17 cellular contexts compared by ENCODE assay signal in genomic region chr1:88961081-88961480, GRCh38. TPM values are rescaled to one million over a fixed set of nuclear protein-coding genes. Genes with fewer than 3 reads are reported as not detected.
DNase-seq lines count a peak whose midpoint lies in the region; ATAC-seq, FAIRE-seq and TF ChIP-seq lines count a peak whose summit lies in the region.
"Had no signal": no experiment of that assay in that cellular context is flagged by ENCODE, and none has a peak within 500 bp of the region (broad histone marks: within the 10 kb centered on the region; RNA-seq: fewer than 3 reads in every experiment).

No MANE protein-coding gene starts in this region.

- CTCF ChIA-PET in HepG2 (lab: Yijun Ruan, JAX; ENCODE audit: low intra/inter-chr PET ratio, low total read pairs) = no interaction called here

- DNase-seq in HepG2 (ENCODE audit: low spot score) (no peak), right lobe of liver (no peak), epithelial cell of prostate (ENCODE audit: low read depth, low spot score) (no peak), SW 1271 (lab: John Stamatoyannopoulos, UW) (no peak)
- DNase-seq in activated T-helper 1 cell treated with anti-CD3 and anti-CD28 coated beads, Interleukin-12 subunit alpha, Interleukin-12 subunit beta, Interleukin-2, Interleukin-4 antibody, amounts not matched to agents 30 ng/mL and 10 ng/mL and 1 ng/mL, durations not matched to agents 14 hours and 24 hours and 36 hours (ENCODE audit: low spot score) = no peak
- DNase-seq in natural killer cell treated with Interleukin-12 subunit alpha and Interleukin-12 subunit beta and Interleukin-15 and Interleukin-18, amount 100 ng/mL, for 72 hours (ENCODE audit: low spot score) = no peak
- no peak for DNase-seq in central memory CD4-positive, alpha-beta T cell
- DNase-seq: BE2C; CD4-positive, alpha-beta memory T cell; DMS79; HCEC 1CT; HFFc6 had no signal

- POLR2A ChIA-PET in HepG2 (lab: Yijun Ruan, JAX) = no interaction called here

- no peak for TF ChIP-seq POLR2A in HepG2 (IDR thresholded peaks at IDR 0.05; ENCODE audit: insufficient read depth in 1 of 2, low read depth in 2 of 2, low read length in 2 of 2)
- no peak for TF ChIP-seq POLR2A in right lobe of liver (IDR thresholded peaks at IDR 0.05)

- WGBS in HepG2 (ENCODE audit: low lambda C conversion rate) = 0% methylated on average over 1 of the region's 1 CpG
- WGBS in right lobe of liver (ENCODE audit: insufficient coverage, low coverage, low lambda C conversion rate, missing lambda C conversion rate) = 0% methylated on average over 1 of the region's 1 CpG

- no TSS peak for BruUV-seq in HepG2 (replicated peaks; lab: Mats Ljungman, UMichigan)

- no peak overlapping the region for H3K4me2 ChIP-seq in HepG2 (ENCODE audit: low read depth, low read length)

- peaks cover 2 to 58% of the 10 kb centered on the region in 2 experiments; a peak in 4 of 5 replicates for H3K36me3 ChIP-seq in HepG2 (replicated peaks in 1 of 2; ENCODE audit: control insufficient read depth in 1 of 2, insufficient read depth in 2 of 2, low read length in 2 of 2)
- peaks cover 4 to 60% (median 16%) of the 10 kb centered on the region in 4 donors for H3K36me3 ChIP-seq in right lobe of liver

- peaks cover 54% of the 10 kb centered on the region for H3K36me3 Mint-ChIP-seq in activated T-helper 1 cell treated with anti-CD3 and anti-CD28 coated beads, Interleukin-12 subunit alpha, Interleukin-12 subunit beta, Interleukin-2, Interleukin-4 antibody, amounts not matched to agents 30 ng/mL and 10 ng/mL and 1 ng/mL, durations not matched to agents 14 hours and 24 hours and 36 hours (ENCODE audit: low read depth)
- peaks cover 42% of the 10 kb centered on the region for H3K36me3 Mint-ChIP-seq in natural killer cell treated with Interleukin-12 subunit alpha and Interleukin-12 subunit beta and Interleukin-15 and Interleukin-18, amount 100 ng/mL, for 72 hours

- no peaks in the 10 kb centered on the region for H3K79me2 ChIP-seq in HepG2 (ENCODE audit: insufficient read depth, low read length)

- no peak for TF ChIP-seq RAD21 in HepG2 (CRISPR knock-in tag; IDR thresholded peaks at IDR 0.05)

- H3K4me3 ChIP-seq in HepG2 (replicated peaks in 1 of 3; ENCODE audit: insufficient read depth in 1 of 3, low read depth in 2 of 3, low read length in 3 of 3) (no peak overlapping the region), right lobe of liver (no peak overlapping the region)
- H3K4me3 ChIP-seq: GM12878 had no signal

- ATAC-seq in HepG2 (no peak), right lobe of liver (no peak)
- no peak for ATAC-seq in natural killer cell treated with Interleukin-12 subunit alpha and Interleukin-12 subunit beta and Interleukin-15 and Interleukin-18, amount 100 ng/mL, for 72 hours
- ATAC-seq: GM12878 had no signal

- peak overlapping the region; percentile 52 for H3K27ac Mint-ChIP-seq in activated T-helper 1 cell treated with anti-CD3 and anti-CD28 coated beads, Interleukin-12 subunit alpha, Interleukin-12 subunit beta, Interleukin-2, Interleukin-4 antibody, amounts not matched to agents 30 ng/mL and 10 ng/mL and 1 ng/mL, durations not matched to agents 14 hours and 24 hours and 36 hours
- H3K27ac Mint-ChIP-seq in natural killer cell treated with Interleukin-12 subunit alpha and Interleukin-12 subunit beta and Interleukin-15 and Interleukin-18, amount 100 ng/mL, for 72 hours = no peak overlapping the region
- H3K27ac Mint-ChIP-seq: CD4-positive, alpha-beta memory T cell; HFFc6 had no signal

- H3K27me3 ChIP-seq in HepG2 (ENCODE audit: control insufficient read depth in 1 of 2, insufficient read depth in 2 of 2, low read length in 2 of 2) = no peaks in the 10 kb centered on the region
- no peaks in the 10 kb centered on the region for H3K27me3 ChIP-seq in right lobe of liver
- H3K27me3 ChIP-seq: BE2C had no signal

- peaks cover 22% of the 10 kb centered on the region for H3K4me1 Mint-ChIP-seq in activated T-helper 1 cell treated with anti-CD3 and anti-CD28 coated beads, Interleukin-12 subunit alpha, Interleukin-12 subunit beta, Interleukin-2, Interleukin-4 antibody, amounts not matched to agents 30 ng/mL and 10 ng/mL and 1 ng/mL, durations not matched to agents 14 hours and 24 hours and 36 hours (ENCODE audit: low read depth)
- H3K4me1 Mint-ChIP-seq in natural killer cell treated with Interleukin-12 subunit alpha and Interleukin-12 subunit beta and Interleukin-15 and Interleukin-18, amount 100 ng/mL, for 72 hours (ENCODE audit: low read depth in 2 of 2) = no peaks in the 10 kb centered on the region

- H3K9me3 Mint-ChIP-seq in activated T-helper 1 cell treated with anti-CD3 and anti-CD28 coated beads, Interleukin-12 subunit alpha, Interleukin-12 subunit beta, Interleukin-2, Interleukin-4 antibody, amounts not matched to agents 30 ng/mL and 10 ng/mL and 1 ng/mL, durations not matched to agents 14 hours and 24 hours and 36 hours = no peaks in the 10 kb centered on the region
- no peaks in the 10 kb centered on the region for H3K9me3 Mint-ChIP-seq in natural killer cell treated with Interleukin-12 subunit alpha and Interleukin-12 subunit beta and Interleukin-15 and Interleukin-18, amount 100 ng/mL, for 72 hours
- H3K9me3 Mint-ChIP-seq: CD4-positive, alpha-beta memory T cell; HFFc6 had no signal

- TF ChIP-seq EP300 in HepG2 (IDR thresholded peaks at IDR 0.05; ENCODE audit: low read depth in 2 of 2, low read length in 2 of 2) (no peak), HepG2 (CRISPR knock-in tag; IDR thresholded peaks at IDR 0.05; ENCODE audit: borderline replicate concordance) (no peak)

- H3K9ac ChIP-seq in HepG2 (ENCODE audit: insufficient read depth, low read depth, low read length) = no peak overlapping the region

- H3K27ac ChIP-seq in HepG2 (ENCODE audit: extremely low read length, insufficient read depth, low read length) = no peak overlapping the region
- H3K27ac ChIP-seq in right lobe of liver = no peak overlapping the region
- peak overlapping the region; percentile 47 for H3K27ac ChIP-seq in epithelial cell of prostate
- H3K27ac ChIP-seq: C4-2B had no signal

- in situ Hi-C loops in HepG2 (cut with HindIII; ENCODE audit: extremely low pct_ligation_motif_present, low pct_unique_long_range_greater_than_20kb) = no loop called here

- intact Hi-C loops in HepG2 (cut with micrococcal nuclease; ENCODE audit: unreplicated experiment) = no loop called here
- intact Hi-C loops in right lobe of liver (cut with DNase I) = no loop called here
- intact Hi-C loops in activated T-helper 1 cell treated with anti-CD3 and anti-CD28 coated beads, Interleukin-12 subunit alpha, Interleukin-12 subunit beta, Interleukin-2, Interleukin-4 antibody, amounts not matched to agents 30 ng/mL and 10 ng/mL and 1 ng/mL, durations not matched to agents 14 hours and 24 hours and 36 hours (cut with micrococcal nuclease) = no loop called here

- H3K9me3 ChIP-seq in HepG2 (ENCODE audit: low read length) (no peaks in the 10 kb centered on the region), right lobe of liver (no peaks in the 10 kb centered on the region)
- H3K9me3 ChIP-seq: BE2C had no signal

- TF ChIP-seq CTCF in HepG2 (CRISPR knock-in tag; IDR thresholded peaks at IDR 0.05) = no peak
- TF ChIP-seq CTCF in right lobe of liver (IDR thresholded peaks at IDR 0.05) = no peak

- no peak overlapping the region for H2AFZ ChIP-seq in HepG2 (ENCODE audit: low read length)

- H4K20me1 ChIP-seq in HepG2 (ENCODE audit: insufficient read depth, low read length) = no peaks in the 10 kb centered on the region

- no peak for FAIRE-seq in HepG2 (lab: Jason Lieb, UNC)
- FAIRE-seq: A204.1, GM12878, GM18507, HTR-8/SVneo had no signal

- H3K27me3 Mint-ChIP-seq in activated T-helper 1 cell treated with anti-CD3 and anti-CD28 coated beads, Interleukin-12 subunit alpha, Interleukin-12 subunit beta, Interleukin-2, Interleukin-4 antibody, amounts not matched to agents 30 ng/mL and 10 ng/mL and 1 ng/mL, durations not matched to agents 14 hours and 24 hours and 36 hours (ENCODE audit: insufficient read depth) = no peaks in the 10 kb centered on the region
- no peaks in the 10 kb centered on the region for H3K27me3 Mint-ChIP-seq in natural killer cell treated with Interleukin-12 subunit alpha and Interleukin-12 subunit beta and Interleukin-15 and Interleukin-18, amount 100 ng/mL, for 72 hours
- H3K27me3 Mint-ChIP-seq: CD4-positive, alpha-beta memory T cell had no signal

- H3K4me1 ChIP-seq in HepG2 (ENCODE audit: insufficient read depth, low read length) (no peaks in the 10 kb centered on the region), right lobe of liver (no peaks in the 10 kb centered on the region)
- H3K4me1 ChIP-seq: BE2C had no signal

- no peak overlapping the region for H3K4me3 Mint-ChIP-seq in activated T-helper 1 cell treated with anti-CD3 and anti-CD28 coated beads, Interleukin-12 subunit alpha, Interleukin-12 subunit beta, Interleukin-2, Interleukin-4 antibody, amounts not matched to agents 30 ng/mL and 10 ng/mL and 1 ng/mL, durations not matched to agents 14 hours and 24 hours and 36 hours
- H3K4me3 Mint-ChIP-seq in natural killer cell treated with Interleukin-12 subunit alpha and Interleukin-12 subunit beta and Interleukin-15 and Interleukin-18, amount 100 ng/mL, for 72 hours = no peak overlapping the region
- H3K4me3 Mint-ChIP-seq: CD4-positive, alpha-beta memory T cell; HFFc6 had no signal

RNA-seq across cellular contexts. Expression of gene KYAT3, which starts 31.3 kb away (rescaled TPM):
- total RNA-seq in HepG2 (2016; rRNA removed; fragmentation: Illumina TruSeq; extraction: Trizol) (31.8 and 49.5 TPM in 2 replicates), right lobe of liver (10 to 100 TPM in 3 of 6 experiments, 1 to 10 TPM in 3; 8.9 to 19.9 (median 9.8) TPM)
- total RNA-seq in HepG2 (2016; cell fraction: cytosol; rRNA removed; fragmentation: Illumina TruSeq; extraction: Trizol; ENCODE audit: low read depth) = 7.7 and 9.1 TPM in 2 replicates
- total RNA-seq in HepG2 (2016; cell fraction: insoluble cytoplasmic fraction; rRNA removed; fragmentation: Illumina TruSeq; extraction: Trizol) = 29.0 and 50.3 TPM in 2 replicates
- total RNA-seq in HepG2 (2016; cell fraction: membrane; rRNA removed; fragmentation: Illumina TruSeq; extraction: Trizol) = 10.1 and 12.6 TPM in 2 replicates
- 22.9 and 26.9 TPM in 2 replicates for total RNA-seq in HepG2 (2016; cell fraction: nucleus; rRNA removed; fragmentation: Illumina TruSeq; extraction: Trizol)
- polyA plus RNA-seq in HepG2 (2011; rRNA removed) = 12.2 and 17.7 TPM in 2 replicates
- 8.2 and 11.6 TPM in 2 replicates for polyA plus RNA-seq in HepG2 (2011; cell fraction: cytosol; rRNA removed)
- polyA plus RNA-seq in HepG2 (2011; cell fraction: nucleus; rRNA removed) = 13.6 and 17.0 TPM in 2 replicates
- polyA plus RNA-seq in HepG2 (2012) = 20.5 and 26.3 TPM in 2 replicates
- 4.2 and 4.6 TPM in 2 replicates for polyA plus RNA-seq in HepG2 (2016; cell fraction: cytosol; fragmentation: Illumina TruSeq; extraction: Trizol; ENCODE audit: low read depth)
- 35.7 and 36.7 TPM in 2 replicates for polyA plus RNA-seq in HepG2 (2016; cell fraction: insoluble cytoplasmic fraction; fragmentation: Illumina TruSeq; extraction: Trizol; ENCODE audit: low read depth)
- 6.5 and 6.6 TPM in 2 replicates for polyA plus RNA-seq in HepG2 (2016; cell fraction: membrane; fragmentation: Illumina TruSeq; extraction: Trizol; ENCODE audit: low read depth)
- 28.9 and 31.3 TPM in 2 replicates for polyA plus RNA-seq in HepG2 (2016; cell fraction: nucleus; fragmentation: Illumina TruSeq; extraction: Trizol; ENCODE audit: insufficient read depth, low read depth)
- polyA minus RNA-seq in HepG2 (2011; rRNA and poly(A)+ RNA removed; ENCODE audit: low replicate concordance) = 1.3 and 3.0 TPM in 2 replicates
- 9.8 and 13.1 TPM in 2 replicates for polyA minus RNA-seq in HepG2 (2011; cell fraction: cytosol; rRNA and poly(A)+ RNA removed)
- 22.7 and 25.5 TPM in 2 replicates for polyA minus RNA-seq in HepG2 (2011; cell fraction: nucleus; rRNA and poly(A)+ RNA removed)
- 28.5 and 32.5 TPM in 2 replicates for total RNA-seq in activated T-helper 1 cell treated with anti-CD3 and anti-CD28 coated beads, Interleukin-12 subunit alpha, Interleukin-12 subunit beta, Interleukin-2, Interleukin-4 antibody, amounts not matched to agents 30 ng/mL and 10 ng/mL and 1 ng/mL, durations not matched to agents 14 hours and 24 hours and 36 hours
- total RNA-seq in natural killer cell treated with Interleukin-12 subunit alpha and Interleukin-12 subunit beta and Interleukin-15 and Interleukin-18, amount 100 ng/mL, for 72 hours = 10 to 100 TPM; 28.0 to 32.6 TPM

RNA-seq across cellular contexts. Expression of gene RBMXL1, which starts 31.3 kb away (rescaled TPM):
- total RNA-seq in HepG2 (2016; rRNA removed; fragmentation: Illumina TruSeq; extraction: Trizol) (15.0 and 19.1 TPM in 2 replicates), right lobe of liver (10 to 100 TPM in 2 of 6 experiments, 1 to 10 TPM in 4; 6.9 to 13.8 (median 8.5) TPM)
- total RNA-seq in HepG2 (2016; cell fraction: cytosol; rRNA removed; fragmentation: Illumina TruSeq; extraction: Trizol; ENCODE audit: low read depth) = 1.3 TPM in 2 replicates
- total RNA-seq in HepG2 (2016; cell fraction: insoluble cytoplasmic fraction; rRNA removed; fragmentation: Illumina TruSeq; extraction: Trizol) = 13.4 and 18.0 TPM in 2 replicates
- total RNA-seq in HepG2 (2016; cell fraction: membrane; rRNA removed; fragmentation: Illumina TruSeq; extraction: Trizol) = 5.1 and 6.0 TPM in 2 replicates
- 14.1 and 14.6 TPM in 2 replicates for total RNA-seq in HepG2 (2016; cell fraction: nucleus; rRNA removed; fragmentation: Illumina TruSeq; extraction: Trizol)
- 2.2 and 3.0 TPM in 2 replicates for polyA plus RNA-seq in HepG2 (2011; rRNA removed)
- 1.6 and 2.0 TPM in 2 replicates for polyA plus RNA-seq in HepG2 (2011; cell fraction: cytosol; rRNA removed)
- 2.6 and 3.1 TPM in 2 replicates for polyA plus RNA-seq in HepG2 (2011; cell fraction: nucleus; rRNA removed)
- 3.9 and 4.1 TPM in 2 replicates for polyA plus RNA-seq in HepG2 (2012)
- polyA plus RNA-seq in HepG2 (2016; cell fraction: cytosol; fragmentation: Illumina TruSeq; extraction: Trizol; ENCODE audit: low read depth) = 0.86 and 1.0 TPM in 2 replicates
- 12.0 and 12.6 TPM in 2 replicates for polyA plus RNA-seq in HepG2 (2016; cell fraction: insoluble cytoplasmic fraction; fragmentation: Illumina TruSeq; extraction: Trizol; ENCODE audit: low read depth)
- 2.5 and 2.8 TPM in 2 replicates for polyA plus RNA-seq in HepG2 (2016; cell fraction: membrane; fragmentation: Illumina TruSeq; extraction: Trizol; ENCODE audit: low read depth)
- polyA plus RNA-seq in HepG2 (2016; cell fraction: nucleus; fragmentation: Illumina TruSeq; extraction: Trizol; ENCODE audit: insufficient read depth, low read depth) = 11.8 and 12.9 TPM in 2 replicates
- 3.4 and 6.8 TPM in 2 replicates for polyA minus RNA-seq in HepG2 (2011; rRNA and poly(A)+ RNA removed; ENCODE audit: low replicate concordance)
- polyA minus RNA-seq in HepG2 (2011; cell fraction: cytosol; rRNA and poly(A)+ RNA removed) = 2.7 and 3.1 TPM in 2 replicates
- polyA minus RNA-seq in HepG2 (2011; cell fraction: nucleus; rRNA and poly(A)+ RNA removed) = 19.2 and 19.4 TPM in 2 replicates
- 35.8 and 38.9 TPM in 2 replicates for total RNA-seq in activated T-helper 1 cell treated with anti-CD3 and anti-CD28 coated beads, Interleukin-12 subunit alpha, Interleukin-12 subunit beta, Interleukin-2, Interleukin-4 antibody, amounts not matched to agents 30 ng/mL and 10 ng/mL and 1 ng/mL, durations not matched to agents 14 hours and 24 hours and 36 hours
- total RNA-seq in natural killer cell treated with Interleukin-12 subunit alpha and Interleukin-12 subunit beta and Interleukin-15 and Interleukin-18, amount 100 ng/mL, for 72 hours = 10 to 100 TPM; 30.1 to 30.9 TPM
